8 cellular contexts compared by ENCODE assay signal in genomic region chr2:210169871-210170441, GRCh38. TPM values are rescaled to one million over a fixed set of nuclear protein-coding genes. Genes with fewer than 3 reads are reported as not detected.
DNase-seq lines count a peak whose midpoint lies in the region; ATAC-seq and TF ChIP-seq lines count a peak whose summit lies in the region.

No MANE protein-coding gene starts in this region.

- POLR2A ChIA-PET in SK-N-SH (lab: Yijun Ruan, JAX) = no interaction called here

- no peak for TF ChIP-seq EP300 in SK-N-SH (IDR thresholded peaks at IDR 0.05; ENCODE audit: borderline replicate concordance in 1 of 2, low read depth in 1 of 2, low read length in 1 of 2)

- peak overlapping the region; percentile 90 for H3K27ac Mint-ChIP-seq in neural progenitor cell

- H3K4me3 Mint-ChIP-seq in neural progenitor cell = peak overlapping the region; percentile 95

- no peaks in the 10 kb centered on the region for H3K9me3 Mint-ChIP-seq in neural progenitor cell

- TF ChIP-seq CTCF in AG09319 (IDR thresholded peaks at IDR 0.05; ENCODE audit: low read depth, low read length) (no peak), SK-N-SH (IDR thresholded peaks at IDR 0.05) (no peak), epithelial cell of proximal tubule (conservative IDR thresholded peaks at IDR 0.05; ENCODE audit: low read depth, low read length) (no peak), neural progenitor cell (IDR thresholded peaks at IDR 0.05) (no peak)

- ATAC-seq in GM18868 (IDR thresholded peaks at IDR 0.05; ENCODE audit: unreplicated experiment) = peak; percentile 35
- ATAC-seq in HG03442 (IDR thresholded peaks at IDR 0.05; ENCODE audit: unreplicated experiment) = peak; percentile 33
- ATAC-seq in HG03439 (IDR thresholded peaks at IDR 0.05; ENCODE audit: unreplicated experiment) = no peak

- H3K36me3 ChIP-seq in SK-N-SH (replicated peaks in 1 of 2; ENCODE audit: control insufficient read depth in 1 of 2, insufficient read depth in 2 of 2, low read length in 1 of 2) = no peaks in the 10 kb centered on the region
- no peaks in the 10 kb centered on the region for H3K36me3 ChIP-seq in neural progenitor cell

- DNase-seq in AG09319 (ENCODE audit: extremely low read depth, low read depth) (peak; percentile 36), SK-N-SH (no peak), epithelial cell of proximal tubule (ENCODE audit: low read depth) (no peak), neural progenitor cell (ENCODE audit: low spot score) (no peak), epidermal melanocyte (ENCODE audit: insufficient read length, low spot score) (no peak)

- peaks cover 9 to 14% of the 10 kb centered on the region in 2 experiments; a peak in 2 of 4 replicates for H3K4me1 ChIP-seq in SK-N-SH (ENCODE audit: control insufficient read depth in 1 of 2, insufficient read depth in 2 of 2, low read depth in 1 of 2, low read length in 1 of 2)
- peaks cover 22% of the 10 kb centered on the region for H3K4me1 ChIP-seq in neural progenitor cell

- TF ChIP-seq RAD21 in SK-N-SH (IDR thresholded peaks at IDR 0.05; ENCODE audit: low read length) = no peak

- H3K4me2 ChIP-seq in SK-N-SH = peak overlapping the region; percentile 88
- H3K4me2 ChIP-seq in neural progenitor cell = peak overlapping the region; percentile 79

- WGBS in SK-N-SH (ENCODE audit: low lambda C conversion rate) = under 1% methylated on average over 8 of the region's 8 CpGs

- H3K79me2 ChIP-seq in SK-N-SH (ENCODE audit: insufficient read depth) (peaks cover 43% of the 10 kb centered on the region), neural progenitor cell (ENCODE audit: low read depth) (peaks cover 55% of the 10 kb centered on the region)

- H3K27me3 Mint-ChIP-seq in neural progenitor cell (ENCODE audit: insufficient read depth, low read depth) = no peaks in the 10 kb centered on the region

- H3F3A ChIP-seq in SK-N-SH (replicated peaks; ENCODE audit: insufficient read depth) (peaks cover 20% of the 10 kb centered on the region), neural progenitor cell (ENCODE audit: low read depth) (peaks cover 23% of the 10 kb centered on the region)

- peaks cover 20% of the 10 kb centered on the region for H3K4me1 Mint-ChIP-seq in neural progenitor cell

- H3K27ac ChIP-seq in SK-N-SH (ENCODE audit: low read depth in 2 of 2, low read length in 1 of 2) = peak overlapping the region; percentile 95 to 98
- H3K27ac ChIP-seq in neural progenitor cell = peak overlapping the region; percentile 91

- H3K4me3 ChIP-seq in SK-N-SH (ENCODE audit: low read depth in 2 of 2, low read length in 1 of 2) (peak overlapping the region; percentile 84 to 97), epithelial cell of proximal tubule (ENCODE audit: low read depth, low read length) (peak overlapping the region; percentile 79), neural progenitor cell (peak overlapping the region; percentile 83)

- H3K9ac ChIP-seq in SK-N-SH = peak overlapping the region; percentile 92
- peak overlapping the region; percentile 82 for H3K9ac ChIP-seq in neural progenitor cell

- H4K20me1 ChIP-seq in SK-N-SH (ENCODE audit: insufficient read depth) (no peaks in the 10 kb centered on the region), neural progenitor cell (ENCODE audit: low read depth) (no peaks in the 10 kb centered on the region)

- H3K36me3 Mint-ChIP-seq in neural progenitor cell = no peaks in the 10 kb centered on the region

- H3K27me3 ChIP-seq in SK-N-SH (ENCODE audit: insufficient read depth) (no peaks in the 10 kb centered on the region), neural progenitor cell (peaks cover 5% of the 10 kb centered on the region)

- H3K9me3 ChIP-seq in SK-N-SH (no peaks in the 10 kb centered on the region), neural progenitor cell (ENCODE audit: low read depth) (no peaks in the 10 kb centered on the region)

- no peaks in the 10 kb centered on the region; the same call in 1 of the 2 replicates for H3K9me2 ChIP-seq in SK-N-SH

- CTCF ChIA-PET in SK-N-SH (lab: Yijun Ruan, JAX) = interaction anchor here (1.2 kb wide), 1 partner anchor 177 kb away, joined by 3 read pairs; no protein-coding TSS in a partner anchor

- H2AFZ ChIP-seq in SK-N-SH (ENCODE audit: low read depth) = peak overlapping the region; percentile 94
- peak overlapping the region; percentile 93 for H2AFZ ChIP-seq in neural progenitor cell (replicated peaks)

TF ChIP-seq in SK-N-SH, 30 proteins besides CTCF, POLR2A, EP300 and RAD21:
- TF ChIP-seq TCF12 (IDR thresholded peaks at IDR 0.05) (no peak), JUND (IDR thresholded peaks at IDR 0.05) (no peak), FOSL2 (IDR thresholded peaks at IDR 0.05; ENCODE audit: borderline replicate concordance, low read depth) (no peak), NRF1 (IDR thresholded peaks at IDR 0.05; ENCODE audit: low read depth, low read length) (no peak), TEAD4 (IDR thresholded peaks at IDR 0.05; ENCODE audit: borderline replicate concordance, insufficient read depth) (no peak; the same call in 1 of the 2 replicates), MXI1 (IDR thresholded peaks at IDR 0.05; ENCODE audit: low read depth, low read length) (no peak), YY1 (IDR thresholded peaks at IDR 0.05; ENCODE audit: low read depth) (no peak), CHD2 (IDR thresholded peaks at IDR 0.05; ENCODE audit: low read length, partially characterized antibody) (no peak), REST (IDR thresholded peaks at IDR 0.05; ENCODE audit: low read depth, low read length) (no peak), TAF1 (IDR thresholded peaks at IDR 0.05; ENCODE audit: borderline replicate concordance, low read depth, low read length) (no peak)

RNA-seq across cellular contexts. Expression of gene KANSL1L, which starts 1.3 kb away (rescaled TPM):
- polyA plus RNA-seq in SK-N-SH (2012; rRNA removed) = 5.5 and 7.9 TPM in 2 replicates
- 6.4 and 6.6 TPM in 2 replicates for polyA plus RNA-seq in SK-N-SH (2012; cell fraction: cytosol; rRNA removed)
- 6.3 and 16.7 TPM in 2 replicates for polyA plus RNA-seq in SK-N-SH (2012; cell fraction: nucleus; rRNA removed)
- total RNA-seq in epithelial cell of proximal tubule (3.5 and 5.6 TPM in 2 replicates), neural progenitor cell (ENCODE audit: low replicate concordance) (31.2 and 51.8 TPM in 2 replicates)

RNA-seq across cellular contexts. Expression of gene ACADL, which starts 55.3 kb away (rescaled TPM):
- not detected in 2 replicates for polyA plus RNA-seq in SK-N-SH (2012; rRNA removed)
- not detected in 2 replicates for polyA plus RNA-seq in SK-N-SH (2012; cell fraction: cytosol; rRNA removed)
- 0.04 TPM in 1 of 2 replicates, not detected in the other for polyA plus RNA-seq in SK-N-SH (2012; cell fraction: nucleus; rRNA removed)
- total RNA-seq in epithelial cell of proximal tubule (0.17 and 0.51 TPM in 2 replicates), neural progenitor cell (ENCODE audit: low replicate concordance) (0.09 TPM in 1 of 2 replicates, not detected in the other)
